20 cellular contexts compared by ENCODE assay signal in the genomic region with DNA sequence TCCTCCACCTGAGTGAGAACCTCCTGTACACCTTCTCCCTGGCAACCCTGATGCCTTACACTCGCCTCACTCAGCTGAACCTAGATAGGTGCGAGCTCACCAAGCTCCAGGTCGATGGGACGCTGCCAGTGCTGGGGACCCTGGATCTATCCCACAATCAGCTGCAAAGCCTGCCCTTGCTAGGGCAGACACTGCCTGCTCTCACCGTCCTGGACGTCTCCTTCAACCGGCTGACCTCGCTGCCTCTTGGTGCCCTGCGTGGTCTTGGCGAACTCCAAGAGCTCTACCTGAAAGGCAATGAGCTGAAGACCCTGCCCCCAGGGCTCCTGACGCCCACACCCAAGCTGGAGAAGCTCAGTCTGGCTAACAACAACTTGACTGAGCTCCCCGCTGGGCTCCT. TPM values are rescaled to one million over a fixed set of nuclear protein-coding genes. Genes with fewer than 3 reads are reported as not detected.
"Had no signal": no experiment of that assay in that cellular context is flagged by ENCODE, and none has a peak within 500 bp of the region (broad histone marks: within the 10 kb centered on the region; RNA-seq: fewer than 3 reads in every experiment).

No MANE protein-coding gene starts in this region.

- H3K27ac Mint-ChIP-seq: activated CD4-positive, alpha-beta memory T cell treated with anti-CD3 and anti-CD28 coated beads for 36 hours; stimulated activated naive CD8-positive, alpha-beta T cell treated with anti-CD3 and anti-CD28 coated beads, Interleukin-15, Interleukin-2, amounts not matched to agents 100 ng/mL and 50 ng/mL, for 24 hours had no signal

- H3K9me3 Mint-ChIP-seq: activated CD4-positive, alpha-beta memory T cell treated with anti-CD3 and anti-CD28 coated beads for 36 hours; brain; immature natural killer cell; naive B cell; stimulated activated naive CD8-positive, alpha-beta T cell treated with anti-CD3 and anti-CD28 coated beads, Interleukin-15, Interleukin-2, amounts not matched to agents 100 ng/mL and 50 ng/mL, for 24 hours had no signal

- H3K27me3 Mint-ChIP-seq: activated CD4-positive, alpha-beta memory T cell treated with anti-CD3 and anti-CD28 coated beads for 36 hours; brain; stimulated activated naive CD8-positive, alpha-beta T cell treated with anti-CD3 and anti-CD28 coated beads, Interleukin-15, Interleukin-2, amounts not matched to agents 100 ng/mL and 50 ng/mL, for 24 hours had no signal

- ATAC-seq: esophagus mucosa, gastrocnemius medialis, left ventricle myocardium superior, psoas muscle, right cardiac atrium had no signal

- H3K4me3 Mint-ChIP-seq: activated CD4-positive, alpha-beta memory T cell treated with anti-CD3 and anti-CD28 coated beads for 36 hours; stimulated activated naive CD8-positive, alpha-beta T cell treated with anti-CD3 and anti-CD28 coated beads, Interleukin-15, Interleukin-2, amounts not matched to agents 100 ng/mL and 50 ng/mL, for 24 hours had no signal

- DNase-seq: activated CD4-positive, alpha-beta memory T cell treated with anti-CD3 and anti-CD28 coated beads for 36 hours; activated naive CD4-positive, alpha-beta T cell treated with Interleukin-2 at 50 U/mL for 16 hours; activated T-cell treated with anti-CD3 and anti-CD28 coated beads for 4 hours; anterior cingulate cortex; central memory CD4-positive, alpha-beta T cell; colonic mucosa; gastrocnemius medialis; head of caudate nucleus; immature natural killer cell; left ventricle myocardium superior; naive B cell; ovary; right cardiac atrium; stimulated activated CD4-positive, alpha-beta T cell treated with anti-CD3 and anti-CD28 coated beads, Interleukin-2, amount 100 ng/mL, for 24 hours had no signal

RNA-seq across cellular contexts. Expression of gene GP1BA, which starts 0.7 kb away (rescaled TPM):
- total RNA-seq: activated CD4-positive, alpha-beta memory T cell treated with anti-CD3 and anti-CD28 coated beads for 36 hours; colonic mucosa; esophagus mucosa; gastrocnemius medialis; left ventricle myocardium superior; T-helper 2 cell treated with Interferon-gamma antibody and Interleukin-4, amounts not matched to agents 100 ng/mL and 5 ng/mL, for 36 hours; tibial nerve had no signal
